ENCODE assay signal across 8 cellular contexts in the genomic region with DNA sequence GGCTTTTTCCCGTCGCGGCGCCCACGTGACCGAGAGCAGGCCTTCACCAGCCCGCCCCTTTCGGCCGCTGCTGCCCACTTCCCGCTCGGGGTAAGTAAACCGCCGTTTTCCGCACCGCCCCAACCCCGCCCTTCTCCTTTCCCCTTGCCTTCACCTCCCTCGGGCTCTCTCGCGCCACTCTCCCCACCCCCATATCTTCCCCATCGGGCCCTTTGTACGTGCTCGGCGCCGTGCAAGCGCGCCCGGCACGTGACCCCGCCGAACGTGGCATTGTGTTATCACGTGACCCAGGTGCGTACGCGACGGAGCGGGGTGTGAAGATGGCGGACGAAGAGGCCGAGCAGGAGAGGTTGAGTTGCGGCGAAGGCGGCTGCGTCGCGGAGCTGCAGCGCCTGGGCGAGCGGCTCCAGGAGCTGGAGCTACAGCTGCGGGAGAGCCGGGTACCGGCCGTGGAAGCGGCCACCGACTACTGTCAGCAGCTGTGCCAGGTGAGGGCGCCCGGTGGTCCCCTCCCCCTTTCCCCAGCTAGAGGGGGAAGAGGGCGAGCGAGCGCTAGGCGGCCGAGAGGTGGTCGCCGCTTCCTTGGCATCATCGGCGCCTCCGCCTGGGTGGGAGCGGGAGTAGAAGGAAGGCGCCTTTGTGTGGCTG. TPM values are rescaled to one million over a fixed set of nuclear protein-coding genes. Genes with fewer than 3 reads are reported as not detected.
DNase-seq lines count a peak whose midpoint lies in the region; ATAC-seq, FAIRE-seq and TF ChIP-seq lines count a peak whose summit lies in the region.

A gene (plus strand): TSS at position 294 of the 648 bp plus-strand sequence. CDS start 27 bp downstream, at position 321.

- peak within 1 kb of the TSS; percentile 99 for H3K4me3 ChIP-seq in psoas muscle

- DNase-seq in GM13976 (ENCODE audit: low spot score), result peak; percentile 94
- DNase-seq in NCI-H1694 (lab: John Stamatoyannopoulos, UW), result peak; percentile 89
- peak; percentile 86 to 88 (median 88) for DNase-seq in T-helper 17 cell
- DNase-seq in amygdala (lab: John Stamatoyannopoulos, UW), result peak; percentile 50 to 99 (median 94)
- peak; percentile 97 for DNase-seq in left ventricle myocardium superior
- DNase-seq in psoas muscle, result peak; percentile 96 to 98
- peak; percentile 90 for DNase-seq in urothelium cell line (ENCODE audit: low spot score)

- in situ Hi-C loops in GM13976 (cut with MboI; ENCODE audit: low sequenced_read_pairs, unreplicated experiment), result no loop called here

- ATAC-seq in HG02884 (IDR thresholded peaks at IDR 0.05; ENCODE audit: unreplicated experiment), result peak; percentile 62
- peak; percentile 78 for ATAC-seq in T-helper 17 cell
- ATAC-seq in left ventricle myocardium superior, result peak; percentile 88
- ATAC-seq in psoas muscle, result peak; percentile 89 to 92 (median 89)

- H3K27ac ChIP-seq in psoas muscle, result peak within 1 kb of the TSS; percentile 97

- H3K27ac Mint-ChIP-seq in T-helper 17 cell, result peak within 1 kb of the TSS; percentile 99

- H3K27me3 ChIP-seq in psoas muscle (ENCODE audit: insufficient read depth in 3 of 3, low read length in 2 of 3), result no peaks in the 10 kb centered on the region

- 0% methylated on average over 61 to 69 of the region's 69 CpGs for WGBS in psoas muscle, 3 donors

- H3K4me3 Mint-ChIP-seq in T-helper 17 cell, result peak within 1 kb of the TSS; percentile 100

- intact Hi-C loops in left ventricle myocardium superior (cut with micrococcal nuclease), result no loop called here
- intact Hi-C loops in psoas muscle (cut with DNase I), result loop anchor here in 1 of 2 donors (5.0 kb wide), 2 partner anchors 37 to 62 kb away; no protein-coding TSS in a partner anchor

- no peak for TF ChIP-seq CTCF in GM13976 (IDR thresholded peaks at IDR 0.05; ENCODE audit: borderline replicate concordance, control extremely low read depth, extremely low read depth, insufficient read depth, missing control alignments)
- no peak for TF ChIP-seq CTCF in psoas muscle (IDR thresholded peaks at IDR 0.05)

- H3K9me3 ChIP-seq in T-helper 17 cell (ENCODE audit: control insufficient read depth, low read length, poor library complexity, severe bottlenecking) (no peaks in the 10 kb centered on the region), psoas muscle (no peaks in the 10 kb centered on the region)

- no peaks in the 10 kb centered on the region for H3K36me3 ChIP-seq in psoas muscle (ENCODE audit: insufficient read depth in 1 of 2, low read depth in 1 of 2)

- peaks cover 45% of the 10 kb centered on the region for H3K4me1 Mint-ChIP-seq in T-helper 17 cell

- FAIRE-seq in urothelium cell line (lab: Jason Lieb, UNC), result peak; percentile 58

- peaks cover 40% of the 10 kb centered on the region for H3K4me1 ChIP-seq in psoas muscle

- peaks cover 3% of the 10 kb centered on the region for H3K36me3 Mint-ChIP-seq in T-helper 17 cell (ENCODE audit: low read depth)

- no peaks in the 10 kb centered on the region for H3K27me3 Mint-ChIP-seq in T-helper 17 cell

RNA-seq across cellular contexts. Expression of the gene that starts here (rescaled TPM):
- total RNA-seq in T-helper 17 cell (100 to 1,000 TPM in 1 of 2 donors, 10 to 100 TPM in 1; 88.3 to 103 TPM), left ventricle myocardium superior (37.7 TPM), psoas muscle (10 to 100 TPM; 16.7 to 21.3 (median 17.1) TPM)
- 1 to 10 TPM; 1.9 to 6.8 (median 2.1) TPM for polyA plus RNA-seq in psoas muscle

Comparison
In these comparisons a context has a peak if more than half of its experiments do, and no peak if none do; other contexts are left out.
1. Peak in every context shown above with its lines: DNase-seq, ATAC-seq, H3K4me3 ChIP-seq and H3K27ac ChIP-seq.